ENCODE assay signal across 8 cellular contexts in genomic region chr12:29148958-29149690, GRCh38. TPM values are rescaled to one million over a fixed set of nuclear protein-coding genes. Genes with fewer than 3 reads are reported as not detected.
A peak's percentile ranks its signal among the peaks of the same experiment; 100 is the strongest.
DNase-seq lines count a peak whose midpoint lies in the region; ATAC-seq lines count a peak whose summit lies in the region.

TSS of gene FAR2 (plus strand) at chr12:29149278. CDS start at chr12:29270450, 121,172 bp downstream.

- peak; percentile 60 for DNase-seq in EL
- DNase-seq in NCI-H2029 (lab: John Stamatoyannopoulos, UW): peak; percentile 75
- peak; percentile 57 to 62 for DNase-seq in activated CD4-positive, alpha-beta T cell treated with anti-CD3 and anti-CD28 coated beads, Interleukin-2, amount 50 U/mL, for 48 hours
- peak; percentile 14 for DNase-seq in effector CD4-positive, alpha-beta T cell
- DNase-seq in lung microvascular endothelial cell (ENCODE audit: low read depth in 2 of 2): peak; percentile 72 to 73
- DNase-seq in stimulated activated CD4-positive, alpha-beta T cell treated with anti-CD3 and anti-CD28 coated beads, TNF-alpha, amount 100 ng/mL, for 24 hours (ENCODE audit: low read depth in 3 of 3): peak in 2 of 3 experiments; percentile 22 to 59

- ATAC-seq in GM21619 (IDR thresholded peaks at IDR 0.05; ENCODE audit: unreplicated experiment) (peak; percentile 47), HG03280 (IDR thresholded peaks at IDR 0.05; ENCODE audit: unreplicated experiment) (no peak)

RNA-seq across cellular contexts. Expression of gene FAR2, which starts in this region (rescaled TPM):
- total RNA-seq in lung microvascular endothelial cell: 45.5 and 46.0 TPM in 2 replicates

Comparison
In these comparisons a context has a peak if more than half of its experiments do, and no peak if none do; other contexts are left out.
1. DNase-seq: peak in every context shown above with its lines; median percentile 75 in NCI-H2029; 72 in lung microvascular endothelial cell; 60 in EL; 60 in activated CD4-positive, alpha-beta T cell treated with anti-CD3 and anti-CD28 coated beads, Interleukin-2, amount 50 U/mL, for 48 hours; 40 in stimulated activated CD4-positive, alpha-beta T cell treated with anti-CD3 and anti-CD28 coated beads, TNF-alpha, amount 100 ng/mL, for 24 hours; 14 in effector CD4-positive, alpha-beta T cell.